In genomic region chr4:30460818-30461217, GRCh38 we compare ENCODE assay signal across 14 cellular contexts.
"Had no signal": no experiment of that assay in that cellular context is flagged by ENCODE, and none has a peak within 500 bp of the region (broad histone marks: within the 10 kb centered on the region; RNA-seq: fewer than 3 reads in every experiment).

No MANE protein-coding gene starts in this region.

- H3K27ac ChIP-seq: dorsolateral prefrontal cortex, esophagus muscularis mucosa, prostate gland, transverse colon had no signal

- H3K27me3 ChIP-seq: dorsolateral prefrontal cortex, esophagus muscularis mucosa, transverse colon had no signal

- H3K9me3 ChIP-seq: esophagus muscularis mucosa, prostate gland, transverse colon had no signal

- FAIRE-seq: astrocyte, endometrium had no signal

- H3K4me3 Mint-ChIP-seq: activated CD4-positive, alpha-beta T cell treated with anti-CD3 and anti-CD28 coated beads, Interleukin-2, amount 10 ng/mL, durations not matched to agents 24 days and 14 days; natural killer cell; stimulated activated naive B cell treated with anti-CD40 and anti-IgM and Interleukin-4, amounts not matched to agents 10 μg/mL and 1 μg/mL and 100 μg/mL, for 72 hours had no signal

- H3K36me3 ChIP-seq: esophagus muscularis mucosa, prostate gland, transverse colon had no signal

- H3K27me3 Mint-ChIP-seq: activated CD4-positive, alpha-beta T cell treated with anti-CD3 and anti-CD28 coated beads, Interleukin-2, amount 10 ng/mL, durations not matched to agents 24 days and 14 days; stimulated activated naive B cell treated with anti-CD40 and anti-IgM and Interleukin-4, amounts not matched to agents 10 μg/mL and 1 μg/mL and 100 μg/mL, for 72 hours had no signal

- ATAC-seq: natural killer cell; sciatic nerve; stimulated activated naive B cell treated with anti-CD40 and anti-IgM and Interleukin-4, amounts not matched to agents 10 μg/mL and 1 μg/mL and 100 μg/mL, for 72 hours had no signal

- H3K4me1 Mint-ChIP-seq: activated CD4-positive, alpha-beta T cell treated with anti-CD3 and anti-CD28 coated beads, Interleukin-2, amount 10 ng/mL, durations not matched to agents 24 days and 14 days; natural killer cell; stimulated activated naive B cell treated with anti-CD40 and anti-IgM and Interleukin-4, amounts not matched to agents 10 μg/mL and 1 μg/mL and 100 μg/mL, for 72 hours had no signal

- H3K4me1 ChIP-seq: esophagus muscularis mucosa, prostate gland, transverse colon had no signal

- DNase-seq: activated CD4-positive, alpha-beta T cell treated with anti-CD3 and anti-CD28 coated beads, Interleukin-2, amount 10 ng/mL, durations not matched to agents 24 days and 14 days; activated naive CD4-positive, alpha-beta T cell treated with Interleukin-2 at 50 U/mL for 16 hours; dorsolateral prefrontal cortex; natural killer cell; occipital lobe; stimulated activated CD4-positive, alpha-beta T cell treated with anti-CD3 and anti-CD28 coated beads, Interleukin-2, amount 100 ng/mL, for 24 hours; stimulated activated naive B cell treated with anti-CD40 and anti-IgM and Interleukin-4, amounts not matched to agents 10 μg/mL and 1 μg/mL and 100 μg/mL, for 72 hours; substantia nigra; transverse colon had no signal

- H3K27ac Mint-ChIP-seq: activated CD4-positive, alpha-beta T cell treated with anti-CD3 and anti-CD28 coated beads, Interleukin-2, amount 10 ng/mL, durations not matched to agents 24 days and 14 days; natural killer cell; stimulated activated naive B cell treated with anti-CD40 and anti-IgM and Interleukin-4, amounts not matched to agents 10 μg/mL and 1 μg/mL and 100 μg/mL, for 72 hours had no signal

- H3K4me3 ChIP-seq: dorsolateral prefrontal cortex, esophagus muscularis mucosa, prostate gland, transverse colon had no signal

- H3K36me3 Mint-ChIP-seq: natural killer cell; stimulated activated naive B cell treated with anti-CD40 and anti-IgM and Interleukin-4, amounts not matched to agents 10 μg/mL and 1 μg/mL and 100 μg/mL, for 72 hours had no signal
